28 cellular contexts compared by ENCODE assay signal in genomic region chr9:126687868-126688503, GRCh38.
"Had no signal": no experiment of that assay in that cellular context is flagged by ENCODE, and none has a peak within 500 bp of the region (broad histone marks: within the 10 kb centered on the region; RNA-seq: fewer than 3 reads in every experiment).

No MANE protein-coding gene starts in this region.

- H3K27ac Mint-ChIP-seq: activated CD4-positive, alpha-beta memory T cell treated with anti-CD3 and anti-CD28 coated beads for 36 hours; activated CD4-positive, alpha-beta T cell treated with anti-CD3 and anti-CD28 coated beads for 36 hours; activated CD4-positive, alpha-beta T cell treated with anti-CD3 and anti-CD28 coated beads, Interleukin-2, amount 10 ng/mL, durations not matched to agents 24 days and 14 days; activated CD8-positive, alpha-beta memory T cell treated with anti-CD3 and anti-CD28 coated beads, Interleukin-2, amount 10 ng/mL, durations not matched to agents 7 days and 5 days; activated CD8-positive, alpha-beta T cell treated with anti-CD3 and anti-CD28 coated beads, Interleukin-2, amount 10 ng/mL, durations not matched to agents 7 days and 5 days; activated naive CD4-positive, alpha-beta T cell treated with anti-CD3 and anti-CD28 coated beads for 36 hours; activated naive CD4-positive, alpha-beta T cell treated with anti-CD3 and anti-CD28 coated beads, Interleukin-2, amount 50 U/mL, for 24 hours; activated naive CD8-positive, alpha-beta T cell treated with anti-CD3 and anti-CD28 coated beads for 36 hours; activated naive CD8-positive, alpha-beta T cell treated with anti-CD3 and anti-CD28 coated beads, Interleukin-2, amount 50 U/mL, for 24 hours; activated T-helper 1 cell treated with anti-CD3 and anti-CD28 coated beads, Interleukin-12 subunit alpha, Interleukin-12 subunit beta, Interleukin-2, Interleukin-4 antibody, amounts not matched to agents 30 ng/mL and 10 ng/mL and 1 ng/mL, durations not matched to agents 14 hours and 24 hours and 36 hours; activated T-helper 2 cell treated with anti-CD3 and anti-CD28 coated beads, Interferon-gamma antibody, Interleukin-2, Interleukin-4, amounts not matched to agents 10 μg/mL and 5 μg/mL and 100 μg/mL, durations not matched to agents 14 hours and 24 hours and 36 hours had no signal

- DNase-seq: activated CD4-positive, alpha-beta memory T cell treated with anti-CD3 and anti-CD28 coated beads for 36 hours; activated CD4-positive, alpha-beta T cell treated with anti-CD3 and anti-CD28 coated beads for 36 hours; activated CD4-positive, alpha-beta T cell treated with anti-CD3 and anti-CD28 coated beads, Interleukin-2, amount 10 ng/mL, durations not matched to agents 24 days and 14 days; activated CD4-positive, CD25-positive, alpha-beta regulatory T cell; activated CD4-positive, CD25-positive, alpha-beta regulatory T cell treated with anti-CD3 and anti-CD28 coated beads, Interleukin-2, amount 50 U/mL, for 72 hours; activated CD8-positive, alpha-beta memory T cell treated with anti-CD3 and anti-CD28 coated beads, Interleukin-2, amount 10 ng/mL, durations not matched to agents 7 days and 5 days; activated CD8-positive, alpha-beta memory T cell treated with anti-CD3 and anti-CD28 coated beads, Interleukin-2, amount 50 U/mL, for 4 hours; activated CD8-positive, alpha-beta T cell treated with anti-CD3 and anti-CD28 coated beads, Interleukin-2, amount 10 ng/mL, durations not matched to agents 7 days and 5 days; activated effector memory CD4-positive, alpha-beta T cell treated with anti-CD3 and anti-CD28 coated beads, Interleukin-2, amount 50 U/mL, for 16 hours; activated naive CD4-positive, alpha-beta T cell treated with anti-CD3 and anti-CD28 coated beads for 36 hours; activated naive CD8-positive, alpha-beta T cell treated with anti-CD3 and anti-CD28 coated beads for 36 hours; activated naive CD8-positive, alpha-beta T cell treated with anti-CD3 and anti-CD28 coated beads, Interleukin-2, amount 50 U/mL, for 24 hours; activated T-cell treated with anti-CD3 and anti-CD28 coated beads, Interleukin-2, amount 50 U/mL, for 1 hour; activated T-cell treated with anti-CD3 and anti-CD28 coated beads, Interleukin-2, amount 50 U/mL, for 48 hours; adrenal gland; amygdala; aorta; body of pancreas; central memory CD4-positive, alpha-beta T cell; cerebellar nuclear complex; colonic mucosa; effector CD8-positive, alpha-beta T cell; foreskin fibroblast; T-helper 2 cell had no signal

- H3K9me3 Mint-ChIP-seq: activated CD4-positive, alpha-beta memory T cell treated with anti-CD3 and anti-CD28 coated beads for 36 hours; activated CD4-positive, alpha-beta T cell treated with anti-CD3 and anti-CD28 coated beads, Interleukin-2, amount 10 ng/mL, durations not matched to agents 24 days and 14 days; activated naive CD4-positive, alpha-beta T cell treated with anti-CD3 and anti-CD28 coated beads for 36 hours; activated naive CD4-positive, alpha-beta T cell treated with anti-CD3 and anti-CD28 coated beads, Interleukin-2, amount 50 U/mL, for 24 hours; activated naive CD8-positive, alpha-beta T cell treated with anti-CD3 and anti-CD28 coated beads for 36 hours; activated naive CD8-positive, alpha-beta T cell treated with anti-CD3 and anti-CD28 coated beads, Interleukin-2, amount 50 U/mL, for 24 hours; activated T-helper 1 cell treated with anti-CD3 and anti-CD28 coated beads, Interleukin-12 subunit alpha, Interleukin-12 subunit beta, Interleukin-2, Interleukin-4 antibody, amounts not matched to agents 30 ng/mL and 10 ng/mL and 1 ng/mL, durations not matched to agents 14 hours and 24 hours and 36 hours; activated T-helper 2 cell treated with anti-CD3 and anti-CD28 coated beads, Interferon-gamma antibody, Interleukin-2, Interleukin-4, amounts not matched to agents 10 μg/mL and 5 μg/mL and 100 μg/mL, durations not matched to agents 14 hours and 24 hours and 36 hours had no signal

- H3K4me1 Mint-ChIP-seq: activated CD4-positive, alpha-beta T cell treated with anti-CD3 and anti-CD28 coated beads for 36 hours; activated CD4-positive, alpha-beta T cell treated with anti-CD3 and anti-CD28 coated beads, Interleukin-2, amount 10 ng/mL, durations not matched to agents 24 days and 14 days; activated naive CD4-positive, alpha-beta T cell treated with anti-CD3 and anti-CD28 coated beads, Interleukin-2, amount 50 U/mL, for 24 hours; activated naive CD8-positive, alpha-beta T cell treated with anti-CD3 and anti-CD28 coated beads for 36 hours had no signal

- H3K4me3 Mint-ChIP-seq: activated CD4-positive, alpha-beta memory T cell treated with anti-CD3 and anti-CD28 coated beads for 36 hours; activated CD4-positive, alpha-beta T cell treated with anti-CD3 and anti-CD28 coated beads for 36 hours; activated CD4-positive, alpha-beta T cell treated with anti-CD3 and anti-CD28 coated beads, Interleukin-2, amount 10 ng/mL, durations not matched to agents 24 days and 14 days; activated CD8-positive, alpha-beta memory T cell treated with anti-CD3 and anti-CD28 coated beads, Interleukin-2, amount 10 ng/mL, durations not matched to agents 7 days and 5 days; activated CD8-positive, alpha-beta T cell treated with anti-CD3 and anti-CD28 coated beads, Interleukin-2, amount 10 ng/mL, durations not matched to agents 7 days and 5 days; activated naive CD4-positive, alpha-beta T cell treated with anti-CD3 and anti-CD28 coated beads for 36 hours; activated naive CD4-positive, alpha-beta T cell treated with anti-CD3 and anti-CD28 coated beads, Interleukin-2, amount 50 U/mL, for 24 hours; activated naive CD8-positive, alpha-beta T cell treated with anti-CD3 and anti-CD28 coated beads for 36 hours; activated naive CD8-positive, alpha-beta T cell treated with anti-CD3 and anti-CD28 coated beads, Interleukin-2, amount 50 U/mL, for 24 hours; activated T-helper 1 cell treated with anti-CD3 and anti-CD28 coated beads, Interleukin-12 subunit alpha, Interleukin-12 subunit beta, Interleukin-2, Interleukin-4 antibody, amounts not matched to agents 30 ng/mL and 10 ng/mL and 1 ng/mL, durations not matched to agents 14 hours and 24 hours and 36 hours had no signal

- ATAC-seq: activated CD4-positive, alpha-beta T cell treated with anti-CD3 and anti-CD28 coated beads for 36 hours; activated CD8-positive, alpha-beta memory T cell treated with anti-CD3 and anti-CD28 coated beads, Interleukin-2, amount 10 ng/mL, durations not matched to agents 7 days and 5 days; activated CD8-positive, alpha-beta T cell treated with anti-CD3 and anti-CD28 coated beads, Interleukin-2, amount 10 ng/mL, durations not matched to agents 7 days and 5 days; activated naive CD8-positive, alpha-beta T cell treated with anti-CD3 and anti-CD28 coated beads, Interleukin-2, amount 50 U/mL, for 24 hours; body of pancreas; esophagus mucosa had no signal

- H3K36me3 Mint-ChIP-seq: activated CD4-positive, alpha-beta memory T cell treated with anti-CD3 and anti-CD28 coated beads for 36 hours; activated CD8-positive, alpha-beta memory T cell treated with anti-CD3 and anti-CD28 coated beads, Interleukin-2, amount 10 ng/mL, durations not matched to agents 7 days and 5 days; activated naive CD4-positive, alpha-beta T cell treated with anti-CD3 and anti-CD28 coated beads, Interleukin-2, amount 50 U/mL, for 24 hours; activated naive CD8-positive, alpha-beta T cell treated with anti-CD3 and anti-CD28 coated beads for 36 hours had no signal
